Comparison of ENCODE assay signal across 38 cellular contexts in the genomic region with DNA sequence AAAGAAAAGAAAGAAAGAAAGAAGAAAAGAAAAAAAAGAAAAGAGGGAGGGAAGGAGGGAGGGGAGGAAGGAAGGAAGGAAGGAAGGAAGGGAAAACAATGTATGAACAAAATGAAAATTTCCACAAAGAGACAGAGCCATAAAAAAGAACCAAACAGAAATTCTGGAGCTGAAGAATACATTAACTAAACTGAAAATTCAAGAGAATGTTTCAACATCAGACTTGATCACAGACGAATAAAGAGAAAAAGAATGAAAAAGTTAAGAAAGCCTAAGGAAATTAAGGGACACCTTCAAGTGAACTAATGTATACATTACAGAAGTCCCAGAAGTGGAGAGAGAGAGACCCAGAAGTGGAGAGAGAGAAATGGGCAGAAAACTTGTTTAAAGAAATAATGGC.
"Had no signal": no experiment of that assay in that cellular context is flagged by ENCODE, and none has a peak within 500 bp of the region (broad histone marks: within the 10 kb centered on the region; RNA-seq: fewer than 3 reads in every experiment).

No MANE protein-coding gene starts in this region.

- H3K4me3 ChIP-seq: adrenal gland, ascending aorta, body of pancreas, breast epithelium, cardiac muscle cell had no signal

- H3K27ac ChIP-seq: adrenal gland, ascending aorta, body of pancreas, brain microvascular endothelial cell, breast epithelium, cardiac muscle cell had no signal

- FAIRE-seq: astrocyte, bronchial epithelial cell had no signal

- H3K36me3 Mint-ChIP-seq: activated naive CD4-positive, alpha-beta T cell treated with anti-CD3 and anti-CD28 coated beads, Interleukin-2, amount 10 ng/mL, durations not matched to agents 7 days and 5 days had no signal

- H3K4me1 Mint-ChIP-seq: activated naive CD4-positive, alpha-beta T cell treated with anti-CD3 and anti-CD28 coated beads, Interleukin-2, amount 10 ng/mL, durations not matched to agents 7 days and 5 days; activated naive CD8-positive, alpha-beta T cell treated with anti-CD3 and anti-CD28 coated beads for 36 hours; activated T-helper 17 cell treated with anti-CD3 and anti-CD28 coated beads, Interleukin-2, amount 50 U/mL, for 72 hours; central memory CD8-positive, alpha-beta T cell had no signal

- H3K4me1 ChIP-seq: ascending aorta, breast epithelium had no signal

- ATAC-seq: activated naive CD4-positive, alpha-beta T cell treated with anti-CD3 and anti-CD28 coated beads, Interleukin-2, amount 50 U/mL, for 72 hours; activated naive CD8-positive, alpha-beta T cell treated with anti-CD3 and anti-CD28 coated beads, Interleukin-2, amount 50 U/mL, for 24 hours; activated T-cell treated with anti-CD3 and anti-CD28 coated beads, Interleukin-2, amount 50 U/mL, for 4 hours; activated T-helper 17 cell treated with anti-CD3 and anti-CD28 coated beads, Interleukin-2, amount 50 U/mL, for 72 hours; body of pancreas had no signal

- DNase-seq: activated effector memory CD4-positive, alpha-beta T cell treated with anti-CD3 and anti-CD28 coated beads, Interleukin-2, amount 50 U/mL, for 16 hours; activated effector memory CD4-positive, alpha-beta T cell treated with Interleukin-2 at 50 U/mL for 16 hours; activated gamma-delta T cell; activated gamma-delta T cell treated with Interleukin-2 at 50 U/mL for 16 hours; activated naive CD4-positive, alpha-beta T cell; activated naive CD4-positive, alpha-beta T cell treated with anti-CD3 and anti-CD28 coated beads for 36 hours; activated naive CD4-positive, alpha-beta T cell treated with anti-CD3 and anti-CD28 coated beads, Interleukin-2, amount 10 ng/mL, durations not matched to agents 7 days and 5 days; activated naive CD4-positive, alpha-beta T cell treated with anti-CD3 and anti-CD28 coated beads, Interleukin-2, amount 50 U/mL, for 16 hours; activated naive CD4-positive, alpha-beta T cell treated with Interleukin-2 at 50 U/mL for 16 hours; activated naive CD8-positive, alpha-beta T cell treated with anti-CD3 and anti-CD28 coated beads for 36 hours; activated naive CD8-positive, alpha-beta T cell treated with anti-CD3 and anti-CD28 coated beads, Interleukin-2, amount 10 ng/mL, durations not matched to agents 7 days and 5 days; activated naive CD8-positive, alpha-beta T cell treated with anti-CD3 and anti-CD28 coated beads, Interleukin-2, amount 50 U/mL, for 24 hours; activated T-cell treated with anti-CD3 and anti-CD28 coated beads, Interleukin-2, amount 50 U/mL, for 1 hour; activated T-cell treated with anti-CD3 and anti-CD28 coated beads, Interleukin-2, amount 50 U/mL, for 24 hours; activated T-cell treated with anti-CD3 and anti-CD28 coated beads, Interleukin-2, amount 50 U/mL, for 4 hours; amniotic stem cell; amygdala; anterior cingulate cortex; aorta; body of pancreas; brain microvascular endothelial cell; caudate nucleus; central memory CD4-positive, alpha-beta T cell; cerebellar nuclear complex had no signal

- H3K36me3 ChIP-seq: adrenal gland, ascending aorta, brain microvascular endothelial cell, breast epithelium, cardiac muscle cell had no signal

- H3K27ac Mint-ChIP-seq: activated naive CD4-positive, alpha-beta T cell treated with anti-CD3 and anti-CD28 coated beads for 36 hours; activated naive CD4-positive, alpha-beta T cell treated with anti-CD3 and anti-CD28 coated beads, Interleukin-2, amount 10 ng/mL, durations not matched to agents 7 days and 5 days; activated naive CD4-positive, alpha-beta T cell treated with anti-CD3 and anti-CD28 coated beads, Interleukin-2, amount 50 U/mL, for 24 hours; activated naive CD4-positive, alpha-beta T cell treated with anti-CD3 and anti-CD28 coated beads, Interleukin-2, amount 50 U/mL, for 72 hours; activated naive CD8-positive, alpha-beta T cell; activated naive CD8-positive, alpha-beta T cell treated with anti-CD3 and anti-CD28 coated beads for 36 hours; activated naive CD8-positive, alpha-beta T cell treated with anti-CD3 and anti-CD28 coated beads, Interleukin-2, amount 10 ng/mL, durations not matched to agents 7 days and 5 days; activated naive CD8-positive, alpha-beta T cell treated with anti-CD3 and anti-CD28 coated beads, Interleukin-2, amount 50 U/mL, for 24 hours; activated T-cell treated with anti-CD3 and anti-CD28 coated beads, Interleukin-2, amount 50 U/mL, for 24 hours; activated T-helper 1 cell treated with anti-CD3 and anti-CD28 coated beads, Interleukin-12 subunit alpha, Interleukin-12 subunit beta, Interleukin-2, Interleukin-4 antibody, amounts not matched to agents 30 ng/mL and 10 ng/mL and 1 ng/mL, durations not matched to agents 14 hours and 24 hours and 36 hours; activated T-helper 17 cell treated with anti-CD3 and anti-CD28 coated beads, Interleukin-2, amount 50 U/mL, for 72 hours; activated T-helper 2 cell treated with anti-CD3 and anti-CD28 coated beads, Interferon-gamma antibody, Interleukin-2, Interleukin-4, amounts not matched to agents 10 μg/mL and 5 μg/mL and 100 μg/mL, durations not matched to agents 14 hours and 24 hours and 36 hours; brain had no signal

- H3K4me3 Mint-ChIP-seq: activated naive CD4-positive, alpha-beta T cell treated with anti-CD3 and anti-CD28 coated beads for 36 hours; activated naive CD4-positive, alpha-beta T cell treated with anti-CD3 and anti-CD28 coated beads, Interleukin-2, amount 10 ng/mL, durations not matched to agents 7 days and 5 days; activated naive CD4-positive, alpha-beta T cell treated with anti-CD3 and anti-CD28 coated beads, Interleukin-2, amount 50 U/mL, for 24 hours; activated naive CD8-positive, alpha-beta T cell; activated naive CD8-positive, alpha-beta T cell treated with anti-CD3 and anti-CD28 coated beads for 36 hours; activated naive CD8-positive, alpha-beta T cell treated with anti-CD3 and anti-CD28 coated beads, Interleukin-2, amount 10 ng/mL, durations not matched to agents 7 days and 5 days; activated naive CD8-positive, alpha-beta T cell treated with anti-CD3 and anti-CD28 coated beads, Interleukin-2, amount 50 U/mL, for 24 hours; activated T-cell treated with anti-CD3 and anti-CD28 coated beads, Interleukin-2, amount 50 U/mL, for 24 hours; activated T-cell treated with anti-CD3 and anti-CD28 coated beads, Interleukin-2, amount 50 U/mL, for 4 hours; activated T-helper 1 cell treated with anti-CD3 and anti-CD28 coated beads, Interleukin-12 subunit alpha, Interleukin-12 subunit beta, Interleukin-2, Interleukin-4 antibody, amounts not matched to agents 30 ng/mL and 10 ng/mL and 1 ng/mL, durations not matched to agents 14 hours and 24 hours and 36 hours; activated T-helper 17 cell treated with anti-CD3 and anti-CD28 coated beads, Interleukin-2, amount 50 U/mL, for 72 hours; brain; central memory CD8-positive, alpha-beta T cell had no signal

- H3K27me3 ChIP-seq: body of pancreas, brain microvascular endothelial cell had no signal
